7 cellular contexts compared by ENCODE assay signal in genomic region chr11:61917357-61918109, GRCh38. TPM values are rescaled to one million over a fixed set of nuclear protein-coding genes. Genes with fewer than 3 reads are reported as not detected.
DNase-seq lines count a peak whose midpoint lies in the region; ATAC-seq and TF ChIP-seq lines count a peak whose summit lies in the region.

RAB3IL1 (minus strand) TSS chr11:61917566; CDS start chr11:61917367, 199 bp downstream.

- H3K9me3 ChIP-seq in skeletal muscle satellite cell (replicated peaks; ENCODE audit: low read length), result no peaks in the 10 kb centered on the region

- H3K4me3 ChIP-seq in cardiac fibroblast (replicated peaks in 1 of 2; ENCODE audit: low read depth in 2 of 2, low read length in 2 of 2) (peak within 1 kb of the TSS; percentile 58 to 62), skeletal muscle satellite cell (ENCODE audit: low read length) (peak within 1 kb of the TSS; percentile 66)

- peak within 1 kb of the TSS; percentile 63 for H3K9ac ChIP-seq in skeletal muscle satellite cell (ENCODE audit: low read depth, low read length)

- DNase-seq in GM03348 (ENCODE audit: low spot score), result peak; percentile 95
- DNase-seq in NCI-H69 (lab: John Stamatoyannopoulos, UW), result peak; percentile 73
- DNase-seq in cardiac fibroblast (ENCODE audit: low read depth in 2 of 2), result peak; percentile 26 to 67
- DNase-seq in inferior parietal cortex (ENCODE audit: extremely low spot score), result peak; percentile 38
- no peak for DNase-seq in NOMO-1 treated with DMSO at 0.1 percent for 48 hours (lab: John Stamatoyannopoulos, UW; ENCODE audit: unreplicated experiment)

- H3K27me3 ChIP-seq in skeletal muscle satellite cell (ENCODE audit: control insufficient read depth, insufficient read depth, low read length), result peaks cover 18% of the 10 kb centered on the region

- ATAC-seq in GM21515 (IDR thresholded peaks at IDR 0.05; ENCODE audit: unreplicated experiment), result no peak

- H3K4me1 ChIP-seq in skeletal muscle satellite cell (ENCODE audit: control insufficient read depth, insufficient read depth, low read length), result peaks cover 14% of the 10 kb centered on the region

- no peaks in the 10 kb centered on the region for H3K36me3 ChIP-seq in skeletal muscle satellite cell (ENCODE audit: insufficient read depth, low read length)

- H3K4me2 ChIP-seq in skeletal muscle satellite cell (ENCODE audit: low read length), result peak within 1 kb of the TSS; percentile 79

- no peak for TF ChIP-seq CTCF in cardiac fibroblast (IDR thresholded peaks at IDR 0.05; ENCODE audit: low read depth, low read length)

RNA-seq across cellular contexts. Expression of gene RAB3IL1, which starts in this region (rescaled TPM):
- total RNA-seq in skeletal muscle satellite cell (2012; rRNA removed), result 6.6 and 56.8 TPM in 2 replicates
